ENCODE assay signal across 8 cellular contexts in genomic region chr10:73358331-73359279, GRCh38. TPM values are rescaled to one million over a fixed set of nuclear protein-coding genes. Genes with fewer than 3 reads are reported as not detected.
DNase-seq lines count a peak whose midpoint lies in the region; TF ChIP-seq lines count a peak whose summit lies in the region.

Gene CFAP70, minus strand, starts transcription at chr10:73358864. Its CDS starts 4,068 bp downstream, at chr10:73354796.

- peak within 1 kb of the TSS; percentile 86 to 95 (median 87) for H3K9ac ChIP-seq in subcutaneous abdominal adipose tissue (ENCODE audit: low read length in 5 of 5)

- H3K27me3 Mint-ChIP-seq in activated naive CD4-positive, alpha-beta T cell treated with anti-CD3 and anti-CD28 coated beads, Interleukin-2, amount 10 ng/mL, durations not matched to agents 7 days and 5 days = peaks cover 13% of the 10 kb centered on the region

- H3K27ac ChIP-seq in neutrophil = no peak within 1 kb of the TSS
- H3K27ac ChIP-seq in subcutaneous abdominal adipose tissue (ENCODE audit: low read depth, low read length) = no peak within 1 kb of the TSS

- DNase-seq in GM03348 (ENCODE audit: low spot score) = peak; percentile 98
- peak; percentile 98 for DNase-seq in HEK293T (ENCODE audit: extremely low spot score)
- peak; percentile 79 for DNase-seq in MV-4-11 (lab: John Stamatoyannopoulos, UW)
- DNase-seq in SK-MEL-5 (ENCODE audit: low read depth, low spot score) = peak; percentile 76
- DNase-seq in activated naive CD4-positive, alpha-beta T cell treated with anti-CD3 and anti-CD28 coated beads, Interleukin-2, amount 10 ng/mL, durations not matched to agents 7 days and 5 days = peak; percentile 96
- peak; percentile 87 for DNase-seq in globus pallidus (ENCODE audit: low spot score)

- H3K4me1 Mint-ChIP-seq in activated naive CD4-positive, alpha-beta T cell treated with anti-CD3 and anti-CD28 coated beads, Interleukin-2, amount 10 ng/mL, durations not matched to agents 7 days and 5 days = peaks cover 22% of the 10 kb centered on the region

- CTCF ChIA-PET in HEK293T (lab: Yijun Ruan, JAX) = no interaction called here
- CTCF ChIA-PET in activated naive CD4-positive, alpha-beta T cell treated with anti-CD3 and anti-CD28 coated beads, Interleukin-2, amount 10 ng/mL, durations not matched to agents 7 days and 5 days (lab: Charles Lee) = interaction anchor here (0.9 to 1.1 kb wide), 3 partner anchors 13 to 171 kb away, joined by 3 read pairs; no protein-coding TSS in a partner anchor

- peaks cover 15 to 16% of the 10 kb centered on the region in 2 experiments for H3K4me1 ChIP-seq in neutrophil (ENCODE audit: control insufficient read depth in 1 of 2, insufficient read depth in 1 of 2, low read depth in 1 of 2, low read length in 1 of 2)
- peaks cover 0 to 31% (median 23%) of the 10 kb centered on the region in 5 donors for H3K4me1 ChIP-seq in subcutaneous abdominal adipose tissue (ENCODE audit: control insufficient read depth in 5 of 5, insufficient read depth in 5 of 5, low read length in 5 of 5)

- in situ Hi-C loops in SK-MEL-5 (cut with HindIII; ENCODE audit: low pct_unique_long_range_greater_than_20kb, low sequenced_read_pairs) = no loop called here

- peak within 1 kb of the TSS; percentile 97 for H3K4me3 Mint-ChIP-seq in activated naive CD4-positive, alpha-beta T cell treated with anti-CD3 and anti-CD28 coated beads, Interleukin-2, amount 10 ng/mL, durations not matched to agents 7 days and 5 days

- POLR2A ChIA-PET in HEK293T (lab: Yijun Ruan, JAX) = interaction anchor here (0.5 to 2.1 kb wide), 15 partner anchors 10 to 112 kb away, joined by 3 to 16 read pairs (median 5); partner anchors contain the start of genes DNAJC9 and MRPS16

- peaks cover 60% of the 10 kb centered on the region for H3K27me3 ChIP-seq in neutrophil
- no peaks in the 10 kb centered on the region for H3K27me3 ChIP-seq in subcutaneous abdominal adipose tissue (ENCODE audit: control insufficient read depth in 5 of 5, insufficient read depth in 4 of 5, low read length in 5 of 5)

- no peaks in the 10 kb centered on the region for H3K36me3 Mint-ChIP-seq in activated naive CD4-positive, alpha-beta T cell treated with anti-CD3 and anti-CD28 coated beads, Interleukin-2, amount 10 ng/mL, durations not matched to agents 7 days and 5 days

- peak within 1 kb of the TSS; percentile 82 for H3K27ac Mint-ChIP-seq in activated naive CD4-positive, alpha-beta T cell treated with anti-CD3 and anti-CD28 coated beads, Interleukin-2, amount 10 ng/mL, durations not matched to agents 7 days and 5 days

- H3K9me3 ChIP-seq in neutrophil (no peaks in the 10 kb centered on the region), subcutaneous abdominal adipose tissue (ENCODE audit: control insufficient read depth in 5 of 5, low read length in 5 of 5) (peaks cover 0 to 2% (median 0%) of the 10 kb centered on the region in 5 donors)

- TF ChIP-seq CTCF in neutrophil (IDR thresholded peaks at IDR 0.05) = no peak

- H3K4me3 ChIP-seq in neutrophil (ENCODE audit: low read depth in 1 of 2, low read length in 1 of 2) (peak within 1 kb of the TSS; percentile 51 to 52), subcutaneous abdominal adipose tissue (ENCODE audit: low read depth in 1 of 5, low read length in 5 of 5) (peak within 1 kb of the TSS; percentile 89 to 94 (median 92))

- H3K36me3 ChIP-seq in neutrophil (no peaks in the 10 kb centered on the region), subcutaneous abdominal adipose tissue (ENCODE audit: control insufficient read depth in 5 of 5, insufficient read depth in 5 of 5, low read length in 5 of 5) (peaks cover 0 to 5% (median 0%) of the 10 kb centered on the region in 5 donors)

- H3K9me3 Mint-ChIP-seq in activated naive CD4-positive, alpha-beta T cell treated with anti-CD3 and anti-CD28 coated beads, Interleukin-2, amount 10 ng/mL, durations not matched to agents 7 days and 5 days = no peaks in the 10 kb centered on the region

TF ChIP-seq in HEK293T, 16 proteins besides CTCF, POLR2A, EP300 and RAD21:
- TF ChIP-seq SP1 (IDR thresholded peaks at IDR 0.05) = peak; percentile 64; the same call in 1 of the 2 replicates
- TF ChIP-seq L3MBTL2 (conservative IDR thresholded peaks at IDR 0.05) = peak; percentile 47
- TF ChIP-seq PKNOX1 (IDR thresholded peaks at IDR 0.05) = no peak
TF ChIP-seq in HEK293T: peak in this region for 2.

RNA-seq across cellular contexts. Expression of gene CFAP70, which starts in this region (rescaled TPM):
- 0.40 and 0.51 TPM in 2 replicates for total RNA-seq in SK-MEL-5 (2014; rRNA removed; shearing (Covaris generic))
- 0.04 TPM in 1 of 2 replicates, not detected in the other for polyA plus RNA-seq in SK-MEL-5 (2015; cell fraction: cytosol; rRNA removed)
- polyA plus RNA-seq in SK-MEL-5 (2015; cell fraction: nucleus; rRNA removed) = 9.6 and 11.7 TPM in 2 replicates
